Comparison of ENCODE assay signal across 31 cellular contexts in the genomic region with DNA sequence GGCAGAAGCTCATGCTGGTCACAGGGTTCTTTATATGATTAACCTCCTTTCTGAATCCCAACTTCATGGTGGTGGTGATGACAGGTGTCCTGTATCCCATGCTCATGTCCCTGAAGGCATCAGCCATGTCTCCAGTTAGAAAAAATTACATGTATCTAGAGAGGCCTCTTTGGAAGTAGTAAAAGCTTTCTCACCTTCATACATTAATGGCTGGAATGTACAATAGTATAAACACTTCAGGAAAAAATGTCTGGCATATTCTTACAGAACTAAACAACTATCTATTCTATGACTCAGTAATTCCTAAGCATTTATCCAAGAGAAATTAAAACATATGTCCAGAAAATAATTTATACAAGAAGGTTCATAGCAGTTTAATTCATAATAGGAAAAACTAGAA. TPM values are rescaled to one million over a fixed set of nuclear protein-coding genes. Genes with fewer than 3 reads are reported as not detected.
"Had no signal": no experiment of that assay in that cellular context is flagged by ENCODE, and none has a peak within 500 bp of the region (broad histone marks: within the 10 kb centered on the region; RNA-seq: fewer than 3 reads in every experiment).

No MANE protein-coding gene starts in this region.

- H3K36me3 Mint-ChIP-seq: stimulated activated memory B cell treated with anti-CD40 and anti-IgM and Interleukin-4, amounts not matched to agents 10 μg/mL and 1 μg/mL and 100 μg/mL, for 72 hours had no signal

- H3K27ac Mint-ChIP-seq: naive thymus-derived CD4-positive, alpha-beta T cell; nephron progenitor cell; stimulated activated memory B cell treated with anti-CD40 and anti-IgM and Interleukin-4, amounts not matched to agents 10 μg/mL and 1 μg/mL and 100 μg/mL, for 72 hours; stimulated activated naive CD8-positive, alpha-beta T cell treated with anti-CD3 and anti-CD28 coated beads, Interleukin-15, amount 100 ng/mL, for 72 hours had no signal

- H3K9me3 Mint-ChIP-seq: naive thymus-derived CD4-positive, alpha-beta T cell; nephron progenitor cell; stimulated activated memory B cell treated with anti-CD40 and anti-IgM and Interleukin-4, amounts not matched to agents 10 μg/mL and 1 μg/mL and 100 μg/mL, for 72 hours; stimulated activated naive CD8-positive, alpha-beta T cell treated with anti-CD3 and anti-CD28 coated beads, Interleukin-15, amount 100 ng/mL, for 72 hours had no signal

- H3K4me1 Mint-ChIP-seq: stimulated activated memory B cell treated with anti-CD40 and anti-IgM and Interleukin-4, amounts not matched to agents 10 μg/mL and 1 μg/mL and 100 μg/mL, for 72 hours had no signal

- ATAC-seq: esophagus mucosa; gastrocnemius medialis; heart right ventricle; left lobe of liver; naive thymus-derived CD4-positive, alpha-beta T cell; sciatic nerve; stimulated activated memory B cell treated with anti-CD40 and anti-IgM and Interleukin-4, amounts not matched to agents 10 μg/mL and 1 μg/mL and 100 μg/mL, for 72 hours; stimulated activated naive CD8-positive, alpha-beta T cell treated with anti-CD3 and anti-CD28 coated beads, Interleukin-15, amount 100 ng/mL, for 72 hours; upper lobe of right lung had no signal

- H3K4me3 Mint-ChIP-seq: naive thymus-derived CD4-positive, alpha-beta T cell; nephron progenitor cell; stimulated activated memory B cell treated with anti-CD40 and anti-IgM and Interleukin-4, amounts not matched to agents 10 μg/mL and 1 μg/mL and 100 μg/mL, for 72 hours; stimulated activated naive CD8-positive, alpha-beta T cell treated with anti-CD3 and anti-CD28 coated beads, Interleukin-15, amount 100 ng/mL, for 72 hours had no signal

- DNase-seq: effector CD4-positive, alpha-beta T cell; gastrocnemius medialis; heart right ventricle; hypothalamus; islet precursor cell; mammary epithelial cell; naive thymus-derived CD4-positive, alpha-beta T cell; nephron progenitor cell; posterior cingulate gyrus; spleen; stimulated activated CD4-positive, alpha-beta T cell treated with anti-CD3 and anti-CD28 coated beads, Interleukin-15, amount 100 ng/mL, for 24 hours; stimulated activated CD4-positive, alpha-beta T cell treated with anti-CD3 and anti-CD28 coated beads, Interleukin-1b, Interleukin-23, amount 100 ng/mL, for 48 hours; stimulated activated CD4-positive, alpha-beta T cell treated with anti-CD3 and anti-CD28 coated beads, Interleukin-4, amount 100 ng/mL, for 24 hours; stimulated activated naive CD8-positive, alpha-beta T cell treated with anti-CD3 and anti-CD28 coated beads, Interleukin-15, amount 100 ng/mL, for 72 hours; testis; upper lobe of right lung had no signal

- H3K4me3 ChIP-seq: coronary artery, gastrocnemius medialis, heart right ventricle, spleen, testis, tibial nerve, upper lobe of right lung, vagina had no signal

RNA-seq across cellular contexts. Expression of a gene that starts 34.0 kb away (rescaled TPM):
- total RNA-seq: dermis microvascular lymphatic vessel endothelial cell; esophagus mucosa; gastrocnemius medialis; heart right ventricle; left lobe of liver; lower leg skin; mammary epithelial cell; mesenteric fat pad; mononuclear cell; naive thymus-derived CD4-positive, alpha-beta T cell; osteoblast; pulmonary artery endothelial cell; sciatic nerve; skeletal muscle tissue; spleen; subcutaneous adipose tissue; tibial nerve; upper lobe of right lung; vagina had no signal

RNA-seq across cellular contexts. Expression of a gene that starts 51.0 kb away (rescaled TPM):
- total RNA-seq: dermis microvascular lymphatic vessel endothelial cell, esophagus mucosa, gastrocnemius medialis, heart right ventricle, left lobe of liver, lower leg skin, mammary epithelial cell, osteoblast, pulmonary artery endothelial cell, sciatic nerve, skeletal muscle tissue, subcutaneous adipose tissue, tibial nerve, upper lobe of right lung, vagina had no signal
